Comparison of ENCODE assay signal across 19 cellular contexts in the genomic region with DNA sequence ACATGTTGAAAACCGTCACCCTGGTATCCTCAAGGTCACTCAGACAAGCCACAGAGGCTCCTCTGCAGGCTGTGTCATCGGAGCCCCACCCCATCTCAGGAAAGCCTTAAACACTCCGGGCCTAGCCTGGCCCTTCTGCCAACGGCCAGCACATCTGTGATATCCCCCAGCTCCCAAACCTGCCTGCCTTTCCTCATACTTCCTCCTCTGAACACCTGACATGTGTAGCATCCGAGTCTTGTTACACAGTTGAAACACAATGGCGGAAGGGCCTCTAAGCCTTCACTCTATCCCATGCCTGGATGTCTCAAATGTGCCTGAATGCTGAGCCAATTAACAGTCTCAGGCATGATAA. TPM values are rescaled to one million over a fixed set of nuclear protein-coding genes. Genes with fewer than 3 reads are reported as not detected.
A peak's percentile ranks its signal among the peaks of the same experiment; 100 is the strongest.
DNase-seq lines count a peak whose midpoint lies in the region; ATAC-seq and TF ChIP-seq lines count a peak whose summit lies in the region.
"Had no signal": no experiment of that assay in that cellular context is flagged by ENCODE, and none has a peak within 500 bp of the region (broad histone marks: within the 10 kb centered on the region; RNA-seq: fewer than 3 reads in every experiment).

No MANE protein-coding gene starts in this region.

- H3K36me3 ChIP-seq in brain microvascular endothelial cell (replicated peaks), result no peaks in the 10 kb centered on the region
- H3K36me3 ChIP-seq: SJSA1 had no signal

- in situ Hi-C loops in brain microvascular endothelial cell (cut with HindIII; ENCODE audit: low pct_ligation_motif_present, low sequenced_read_pairs), result no loop called here

- no peaks in the 10 kb centered on the region for H3K9me3 Mint-ChIP-seq in central memory CD8-positive, alpha-beta T cell

- DNase-seq in A172 (ENCODE audit: low spot score) (peak; percentile 58), HT1080 (ENCODE audit: low read depth) (peak; percentile 45), sciatic nerve (ENCODE audit: low spot score) (no peak), NCI-H446 (lab: John Stamatoyannopoulos, UW) (no peak), brain microvascular endothelial cell (no peak)
- DNase-seq in central memory CD8-positive, alpha-beta T cell (ENCODE audit: low spot score in 2 of 2), result no peak
- DNase-seq: Calu3, DMS53, H7, KBM-7, NCI-H1436, NCI-H2029, NCI-H2171, NCI-H748 treated with DMSO at 0.1 percent for 48 hours, OCI-M1 had no signal

- H3K4me1 Mint-ChIP-seq in central memory CD8-positive, alpha-beta T cell, result peaks cover 75% of the 10 kb centered on the region

- no peak overlapping the region for H3K4me3 Mint-ChIP-seq in central memory CD8-positive, alpha-beta T cell

- intact Hi-C loops in sciatic nerve (cut with DNase I), result no loop called here

- peaks cover 4% of the 10 kb centered on the region for H3K36me3 Mint-ChIP-seq in central memory CD8-positive, alpha-beta T cell (ENCODE audit: insufficient read depth)

- no peak overlapping the region for H3K4me3 ChIP-seq in brain microvascular endothelial cell (ENCODE audit: low read depth, low read length)
- H3K4me3 ChIP-seq: SJSA1 had no signal

- H3K27me3 Mint-ChIP-seq in central memory CD8-positive, alpha-beta T cell, result no peaks in the 10 kb centered on the region

- TF ChIP-seq CTCF in brain microvascular endothelial cell (IDR thresholded peaks at IDR 0.05; ENCODE audit: low read depth, low read length, missing control alignments), result no peak

- H3K27ac Mint-ChIP-seq in central memory CD8-positive, alpha-beta T cell (ENCODE audit: low read depth), result peak overlapping the region; percentile 46

- H3K27me3 ChIP-seq in brain microvascular endothelial cell (replicated peaks), result no peaks in the 10 kb centered on the region
- H3K27me3 ChIP-seq: SJSA1 had no signal

- no peak for ATAC-seq in central memory CD8-positive, alpha-beta T cell (replicated peaks; ENCODE audit: extremely low read depth, poor library complexity, severe bottlenecking)
- ATAC-seq in sciatic nerve (peak; percentile 27), GM21360 (IDR thresholded peaks at IDR 0.05; ENCODE audit: unreplicated experiment) (no peak), GM18861 (IDR thresholded peaks at IDR 0.05; ENCODE audit: unreplicated experiment) (no peak)

- no peak overlapping the region for H3K27ac ChIP-seq in brain microvascular endothelial cell
- H3K27ac ChIP-seq: RWPE1, SJSA1 had no signal

RNA-seq across cellular contexts. Expression of gene TGFBR1, which starts 32.9 kb away (rescaled TPM):
- 30.3 and 31.1 TPM in 2 replicates for total RNA-seq in A172 (2014; rRNA removed; shearing (Covaris generic))
- 13.8 and 20.6 TPM in 2 replicates for total RNA-seq in HT1080 (2014; rRNA removed; shearing (Covaris generic))
- 10.8 and 14.4 TPM in 2 replicates for polyA plus RNA-seq in HT1080 (2015; cell fraction: cytosol; rRNA removed)
- polyA plus RNA-seq in HT1080 (2015; cell fraction: nucleus; rRNA removed), result 9.0 and 9.3 TPM in 2 replicates
- 71.3 TPM for total RNA-seq in sciatic nerve

Comparison
In these comparisons a context has a peak if more than half of its experiments do, and no peak if none do; other contexts are left out.
1. DNase-seq: peak in A172 (single experiment) and HT1080 (single experiment); none in central memory CD8-positive, alpha-beta T cell (0 of 2), sciatic nerve (single experiment), NCI-H446 (0 of 2) and brain microvascular endothelial cell (single experiment).